Comparison of ENCODE assay signal across 24 cellular contexts in genomic region chr3:108106031-108106430, GRCh38. TPM values are rescaled to one million over a fixed set of nuclear protein-coding genes. Genes with fewer than 3 reads are reported as not detected.
DNase-seq lines count a peak whose midpoint lies in the region; ATAC-seq and TF ChIP-seq lines count a peak whose summit lies in the region.
"Had no signal": no experiment of that assay in that cellular context is flagged by ENCODE, and none has a peak within 500 bp of the region (broad histone marks: within the 10 kb centered on the region; RNA-seq: fewer than 3 reads in every experiment).

No MANE protein-coding gene starts in this region.

- H3K36me3 ChIP-seq in BLaER1 (no peaks in the 10 kb centered on the region), GM23338 (ENCODE audit: insufficient read depth) (no peaks in the 10 kb centered on the region), PC-3 (ENCODE audit: low read depth, low read length) (no peaks in the 10 kb centered on the region)
- H3K36me3 ChIP-seq: adrenal gland, esophagus squamous epithelium, thoracic aorta, WERI-Rb-1 had no signal

- intact Hi-C loops in PC-3 (cut with micrococcal nuclease): no loop called here

- TF ChIP-seq CTCF in GM23338 (conservative IDR thresholded peaks at IDR 0.05; ENCODE audit: low read depth in 2 of 2) (no peak), PC-3 (conservative IDR thresholded peaks at IDR 0.05; ENCODE audit: low read depth, low read length) (no peak), nephron progenitor cell (IDR thresholded peaks at IDR 0.05) (no peak)

- H3K27me3 Mint-ChIP-seq in GM23338 (ENCODE audit: insufficient read depth, low read depth, poor library complexity): peaks cover 2% of the 10 kb centered on the region
- H3K27me3 Mint-ChIP-seq in nephron progenitor cell (ENCODE audit: low read depth, poor library complexity): peaks cover 2% of the 10 kb centered on the region
- H3K27me3 Mint-ChIP-seq: central memory CD8-positive, alpha-beta T cell; effector memory CD8-positive, alpha-beta T cell; T-helper 17 cell had no signal

- H3K4me2 ChIP-seq in BLaER1 (peak overlapping the region; percentile 59), GM23338 (no peak overlapping the region), PC-3 (ENCODE audit: low read length) (peak overlapping the region; percentile 46)

- H2AFZ ChIP-seq in GM23338: 0 out of 2 replicates have a peak overlapping the region, but pooled peaks have one; percentile 8
- H2AFZ ChIP-seq in PC-3 (ENCODE audit: low read length): peak overlapping the region; percentile 31; the same call in 1 of the 2 replicates

- H3K4me1 ChIP-seq in BLaER1 (peaks cover 40% of the 10 kb centered on the region), GM23338 (ENCODE audit: insufficient read depth) (no peaks in the 10 kb centered on the region), PC-3 (ENCODE audit: insufficient read depth, low read length) (peaks cover 24% of the 10 kb centered on the region)
- H3K4me1 ChIP-seq: adrenal gland, esophagus squamous epithelium had no signal

- H3K9me3 ChIP-seq in BLaER1 (no peaks in the 10 kb centered on the region), PC-3 (ENCODE audit: low read length) (no peaks in the 10 kb centered on the region)
- H3K9me3 ChIP-seq: adrenal gland, esophagus squamous epithelium, thoracic aorta had no signal

- no peak overlapping the region for H3K27ac ChIP-seq in BLaER1
- H3K27ac ChIP-seq in GM23338 (ENCODE audit: low read depth): no peak overlapping the region
- peak overlapping the region; percentile 37 for H3K27ac ChIP-seq in PC-3 (ENCODE audit: low read length)
- H3K27ac ChIP-seq: adrenal gland, esophagus squamous epithelium, thoracic aorta, WERI-Rb-1 had no signal

- CTCF ChIA-PET in PC-3 (lab: Charles Lee): no interaction called here

- H3K9me2 ChIP-seq in GM23338 (ENCODE audit: insufficient read depth): no peaks in the 10 kb centered on the region
- no peaks in the 10 kb centered on the region for H3K9me2 ChIP-seq in PC-3 (replicated peaks; ENCODE audit: low read length)

- H3K4me3 Mint-ChIP-seq in GM23338 (no peak overlapping the region), nephron progenitor cell (no peak overlapping the region)
- H3K4me3 Mint-ChIP-seq: central memory CD8-positive, alpha-beta T cell; effector memory CD8-positive, alpha-beta T cell; stimulated activated effector memory CD8-positive, alpha-beta T cell treated with anti-CD3 and anti-CD28 coated beads, Interleukin-12 subunit alpha, Interleukin-12 subunit beta, amount 100 ng/mL, for 72 hours; T-helper 17 cell had no signal

- POLR2A ChIA-PET in PC-3 (lab: Charles Lee; ENCODE audit: unreplicated experiment): no interaction called here

- ATAC-seq in GM23338 (no peak), PC-3 (peak; percentile 48), HG02884 (IDR thresholded peaks at IDR 0.05; ENCODE audit: unreplicated experiment) (no peak)
- ATAC-seq: effector memory CD8-positive, alpha-beta T cell; stimulated activated effector memory CD8-positive, alpha-beta T cell treated with anti-CD3 and anti-CD28 coated beads, Interleukin-12 subunit alpha, Interleukin-12 subunit beta, amount 100 ng/mL, for 72 hours; T-helper 17 cell had no signal

- peaks cover 9% of the 10 kb centered on the region for H3K4me1 Mint-ChIP-seq in GM23338
- peaks cover 46% of the 10 kb centered on the region for H3K4me1 Mint-ChIP-seq in nephron progenitor cell

- no peak overlapping the region for H3K9ac ChIP-seq in BLaER1
- H3K9ac ChIP-seq in PC-3 (ENCODE audit: low read length): no peak overlapping the region

- BruUV-seq in PC-3 (replicated peaks; lab: Mats Ljungman, UMichigan): no TSS peak

- DNase-seq in GM23338 (ENCODE audit: low spot score) (no peak), PC-3 (peak; percentile 86), fibroblast of gingiva (ENCODE audit: low read depth) (peak; percentile 67), nephron progenitor cell (no peak), dedifferentiated amniotic fluid mesenchymal stem cell (ENCODE audit: extremely low spot score) (no peak), NCI-H1092 (lab: John Stamatoyannopoulos, UW) (no peak)
- DNase-seq: activated CD4-positive, alpha-beta T cell treated with anti-CD3 and anti-CD28 coated beads, Interleukin-2, amount 50 U/mL, for 48 hours; activated gamma-delta T cell; adrenal gland; COR-L47; effector memory CD8-positive, alpha-beta T cell; esophagus squamous epithelium; H7; MM.1S; NCI-H1930; NCI-H510A; SHP77; T-helper 17 cell; WERI-Rb-1 had no signal

- H3K27ac Mint-ChIP-seq in GM23338: no peak overlapping the region; the same call in 1 of the 2 replicates
- H3K27ac Mint-ChIP-seq in nephron progenitor cell: no peak overlapping the region
- H3K27ac Mint-ChIP-seq: effector memory CD8-positive, alpha-beta T cell; stimulated activated effector memory CD8-positive, alpha-beta T cell treated with anti-CD3 and anti-CD28 coated beads, Interleukin-12 subunit alpha, Interleukin-12 subunit beta, amount 100 ng/mL, for 72 hours; T-helper 17 cell had no signal

- H3K36me3 Mint-ChIP-seq in GM23338 (ENCODE audit: low read depth) (no peaks in the 10 kb centered on the region), nephron progenitor cell (ENCODE audit: low read depth) (no peaks in the 10 kb centered on the region)
- H3K36me3 Mint-ChIP-seq: stimulated activated effector memory CD8-positive, alpha-beta T cell treated with anti-CD3 and anti-CD28 coated beads, Interleukin-12 subunit alpha, Interleukin-12 subunit beta, amount 100 ng/mL, for 72 hours had no signal

- no peak overlapping the region for H3K4me3 ChIP-seq in BLaER1
- no peak overlapping the region for H3K4me3 ChIP-seq in GM23338
- H3K4me3 ChIP-seq in PC-3 (ENCODE audit: low read length): no peak overlapping the region
- H3K4me3 ChIP-seq: adrenal gland, esophagus squamous epithelium, thoracic aorta had no signal

- H3K9me3 Mint-ChIP-seq in GM23338 (no peaks in the 10 kb centered on the region), nephron progenitor cell (no peaks in the 10 kb centered on the region)
- H3K9me3 Mint-ChIP-seq: central memory CD8-positive, alpha-beta T cell; effector memory CD8-positive, alpha-beta T cell; stimulated activated effector memory CD8-positive, alpha-beta T cell treated with anti-CD3 and anti-CD28 coated beads, Interleukin-12 subunit alpha, Interleukin-12 subunit beta, amount 100 ng/mL, for 72 hours had no signal

- H3F3A ChIP-seq in GM23338 (replicated peaks; ENCODE audit: low read depth): no peaks in the 10 kb centered on the region
- H3F3A ChIP-seq in PC-3 (ENCODE audit: low read length, unreplicated experiment): no peaks in the 10 kb centered on the region

- H3K79me2 ChIP-seq in GM23338 (replicated peaks; ENCODE audit: insufficient read depth) (no peaks in the 10 kb centered on the region), PC-3 (ENCODE audit: low read length) (no peaks in the 10 kb centered on the region)

- H3K27me3 ChIP-seq in BLaER1: no peaks in the 10 kb centered on the region
- H3K27me3 ChIP-seq in GM23338 (ENCODE audit: insufficient read depth): no peaks in the 10 kb centered on the region
- H3K27me3 ChIP-seq in PC-3 (ENCODE audit: low read length): no peaks in the 10 kb centered on the region
- H3K27me3 ChIP-seq: adrenal gland, esophagus squamous epithelium had no signal

- no peaks in the 10 kb centered on the region for H4K20me1 ChIP-seq in BLaER1
- no peaks in the 10 kb centered on the region for H4K20me1 ChIP-seq in GM23338 (replicated peaks; ENCODE audit: insufficient read depth)
- no peaks in the 10 kb centered on the region for H4K20me1 ChIP-seq in PC-3 (ENCODE audit: low read length)

TF ChIP-seq in GM23338, 12 proteins besides CTCF, POLR2A, EP300 and RAD21:
- no peak for TF ChIP-seq STAT1 (IDR thresholded peaks at IDR 0.05; ENCODE audit: unreplicated experiment)
- no peak for TF ChIP-seq ZNF331 (CRISPR knock-in tag; IDR thresholded peaks at IDR 0.05; ENCODE audit: low read depth)
- TF ChIP-seq CREB1 (CRISPR knock-in tag; IDR thresholded peaks at IDR 0.05; ENCODE audit: low read depth): no peak
- TF ChIP-seq ZNF114 (CRISPR knock-in tag; IDR thresholded peaks at IDR 0.05): no peak

RNA-seq across cellular contexts. Expression of gene CD47, which starts 15.2 kb away (rescaled TPM):
- 26.9 and 29.0 TPM in 2 replicates for total RNA-seq in GM23338 (2014; rRNA removed; shearing (Covaris generic))
- polyA plus RNA-seq in GM23338 (2016; fragmentation: Nextera tagmentation; extraction: Ambion mirVana): 22.1 and 22.5 TPM in 2 replicates
- 48.4 and 63.6 TPM in 2 replicates for total RNA-seq in PC-3 (2014; rRNA removed)

Comparison
In these comparisons a context has a peak if more than half of its experiments do, and no peak if none do; other contexts are left out.
1. DNase-seq: peak in PC-3 (single experiment) and fibroblast of gingiva (single experiment); none in GM23338 (single experiment), nephron progenitor cell (single experiment), dedifferentiated amniotic fluid mesenchymal stem cell (single experiment) and NCI-H1092 (single experiment).